Comparison of ENCODE assay signal across 22 cellular contexts in the genomic region with DNA sequence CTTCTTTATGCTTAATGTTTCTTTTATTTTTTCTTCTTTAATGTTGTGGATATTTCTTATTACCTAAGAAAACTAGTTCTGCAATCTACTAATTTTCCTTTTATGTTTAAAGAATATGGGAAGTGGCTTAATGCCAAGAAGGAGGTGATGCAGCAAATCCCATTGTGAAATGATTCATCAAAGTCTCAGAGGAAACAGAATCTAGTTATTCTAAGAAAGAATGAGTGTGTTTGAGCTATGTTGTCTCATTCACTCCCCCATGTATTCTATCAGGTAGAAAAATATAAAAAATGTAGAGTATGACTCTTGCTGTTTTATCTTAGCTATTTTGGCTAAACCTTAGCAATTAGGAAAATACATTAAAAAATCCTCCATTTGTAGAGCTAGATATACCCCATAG.
DNase-seq lines count a peak whose midpoint lies in the region; ATAC-seq and TF ChIP-seq lines count a peak whose summit lies in the region.
"Had no signal": no experiment of that assay in that cellular context is flagged by ENCODE, and none has a peak within 500 bp of the region (broad histone marks: within the 10 kb centered on the region; RNA-seq: fewer than 3 reads in every experiment).

No MANE protein-coding gene starts in this region.

- POLR2A ChIA-PET in MCF 10A (lab: Yijun Ruan, JAX) (no interaction called here), RWPE1 (lab: Yijun Ruan, JAX; ENCODE audit: low non-redundant PET) (interaction anchor here (0.7 kb wide), 1 partner anchor 87 kb away, joined by 3 read pairs; no protein-coding TSS in a partner anchor)

- DNase-seq in MCF 10A (ENCODE audit: unreplicated experiment) (peak; percentile 72), breast epithelium (ENCODE audit: low spot score in 2 of 2) (no peak), RWPE1 (ENCODE audit: low spot score) (peak; percentile 46), epithelial cell of esophagus (ENCODE audit: low read depth) (peak; percentile 81), mucosa of gallbladder (ENCODE audit: low spot score) (no peak), Right ventricle myocardium inferior (ENCODE audit: missing footprints) (no peak), DMS153 (lab: John Stamatoyannopoulos, UW) (no peak)
- DNase-seq in stimulated activated CD4-positive, alpha-beta T cell treated with anti-CD3 and anti-CD28 coated beads, Interleukin-2, amount 100 ng/mL, for 48 hours, result no peak
- DNase-seq: activated effector memory CD4-positive, alpha-beta T cell treated with Interleukin-2 at 50 U/mL for 16 hours; CD8-positive, alpha-beta memory T cell; effector CD4-positive, alpha-beta T cell; GF-D8; islet precursor cell; NK-92 treated with Interleukin-12 subunit alpha and Interleukin-12 subunit beta, amount 100 ng/mL, for 24 hours; right lobe of liver; stimulated activated CD4-positive, alpha-beta T cell treated with anti-CD3 and anti-CD28 coated beads, Interleukin-1b, Interleukin-23, amount 100 ng/mL, for 48 hours; stimulated activated CD8-positive, alpha-beta memory T cell treated with anti-CD3 and anti-CD28 coated beads, Interleukin-4, amount 100 ng/mL, for 48 hours; testis had no signal

- intact Hi-C loops in MCF 10A (cut with micrococcal nuclease) (no loop called here), breast epithelium (cut with DNase I; ENCODE audit: low total_unique reads) (no loop called here), Right ventricle myocardium inferior (cut with DNase I) (no loop called here)

- no peaks in the 10 kb centered on the region for H3K36me3 ChIP-seq in breast epithelium
- H3K36me3 ChIP-seq: right lobe of liver, SJSA1 had no signal

- H3K9me3 Mint-ChIP-seq in MCF 10A (ENCODE audit: unreplicated experiment), result no peaks in the 10 kb centered on the region
- H3K9me3 Mint-ChIP-seq: brain, mesothelial cell of epicardium had no signal

- no peak for TF ChIP-seq CTCF in MCF 10A (IDR thresholded peaks at IDR 0.05; ENCODE audit: unreplicated experiment)
- no peak for TF ChIP-seq CTCF in breast epithelium (IDR thresholded peaks at IDR 0.05)
- no peak for TF ChIP-seq CTCF in RWPE1 (conservative IDR thresholded peaks at IDR 0.05; ENCODE audit: low read depth)
- TF ChIP-seq CTCF in epithelial cell of esophagus (IDR thresholded peaks at IDR 0.05; ENCODE audit: insufficient read depth, low read depth, low read length, missing control alignments), result no peak

- H3K27me3 Mint-ChIP-seq in MCF 10A (ENCODE audit: insufficient read depth, unreplicated experiment), result no peaks in the 10 kb centered on the region
- H3K27me3 Mint-ChIP-seq: brain; CD8-positive, alpha-beta memory T cell had no signal

- peaks cover 7% of the 10 kb centered on the region for H3K4me1 Mint-ChIP-seq in MCF 10A (ENCODE audit: insufficient read depth, unreplicated experiment)
- H3K4me1 Mint-ChIP-seq: CD8-positive, alpha-beta memory T cell had no signal

- no peak overlapping the region for H3K4me3 Mint-ChIP-seq in MCF 10A (ENCODE audit: unreplicated experiment)
- H3K4me3 Mint-ChIP-seq: brain; CD8-positive, alpha-beta memory T cell; mesothelial cell of epicardium had no signal

- no TSS peak for BruUV-seq in MCF 10A (replicated peaks; lab: Mats Ljungman, UMichigan)

- H3K9me3 ChIP-seq in breast epithelium, result no peaks in the 10 kb centered on the region
- H3K9me3 ChIP-seq: testis had no signal

- no peaks in the 10 kb centered on the region for H3K27me3 ChIP-seq in breast epithelium
- H3K27me3 ChIP-seq: right lobe of liver, SJSA1, testis had no signal

- ATAC-seq in Right ventricle myocardium inferior, result no peak
- ATAC-seq: right lobe of liver had no signal

- no peak overlapping the region for H3K27ac Mint-ChIP-seq in MCF 10A (ENCODE audit: low read depth, unreplicated experiment)
- H3K27ac Mint-ChIP-seq: brain; CD8-positive, alpha-beta memory T cell; mesothelial cell of epicardium had no signal

- TF ChIP-seq POLR2A in breast epithelium (IDR thresholded peaks at IDR 0.05), result no peak

- no peak overlapping the region for H3K27ac ChIP-seq in breast epithelium
- H3K27ac ChIP-seq in RWPE1, result no peak overlapping the region
- H3K27ac ChIP-seq: right lobe of liver, SJSA1, testis, VCaP had no signal

- H3K4me3 ChIP-seq in breast epithelium, result no peak overlapping the region
- H3K4me3 ChIP-seq in epithelial cell of esophagus (ENCODE audit: low read length), result no peak overlapping the region
- H3K4me3 ChIP-seq: right lobe of liver, SJSA1, testis had no signal

- no peaks in the 10 kb centered on the region for H3K36me3 Mint-ChIP-seq in MCF 10A (ENCODE audit: insufficient read depth, unreplicated experiment)
- H3K36me3 Mint-ChIP-seq: brain; CD8-positive, alpha-beta memory T cell; mesothelial cell of epicardium had no signal

- CTCF ChIA-PET in MCF 10A (lab: Yijun Ruan, JAX), result interaction anchor here (0.5 kb wide), 1 partner anchor 507 kb away, joined by 3 read pairs; no protein-coding TSS in a partner anchor
- CTCF ChIA-PET in RWPE1 (lab: Yijun Ruan, JAX), result interaction anchor here (0.5 kb wide), 1 partner anchor 432 kb away, joined by 3 read pairs; no protein-coding TSS in a partner anchor

- H3K4me1 ChIP-seq in breast epithelium, result no peaks in the 10 kb centered on the region
- H3K4me1 ChIP-seq: right lobe of liver, SJSA1, testis had no signal

Comparison
In these comparisons a context has a peak if more than half of its experiments do, and no peak if none do; other contexts are left out.
1. DNase-seq: peak in MCF 10A (single experiment), RWPE1 (single experiment) and epithelial cell of esophagus (single experiment); none in breast epithelium (0 of 2), mucosa of gallbladder (single experiment), Right ventricle myocardium inferior (single experiment), DMS153 (single experiment) and stimulated activated CD4-positive, alpha-beta T cell treated with anti-CD3 and anti-CD28 coated beads, Interleukin-2, amount 100 ng/mL, for 48 hours (0 of 2).